13 cellular contexts compared by ENCODE assay signal in genomic region chr12:26746315-26746714, GRCh38.
DNase-seq lines count a peak whose midpoint lies in the region; ATAC-seq and TF ChIP-seq lines count a peak whose summit lies in the region.
"Had no signal": no experiment of that assay in that cellular context is flagged by ENCODE, and none has a peak within 500 bp of the region (broad histone marks: within the 10 kb centered on the region; RNA-seq: fewer than 3 reads in every experiment).

No MANE protein-coding gene starts in this region.

- intact Hi-C loops in MCF 10A (cut with micrococcal nuclease): no loop called here
- intact Hi-C loops in breast epithelium (cut with DNase I; ENCODE audit: low total_unique reads): no loop called here
- intact Hi-C loops in uterus (cut with DNase I; ENCODE audit: low total_unique reads): no loop called here
- intact Hi-C loops in psoas muscle (cut with DNase I): no loop called here
- intact Hi-C loops in Caco-2 (cut with micrococcal nuclease; ENCODE audit: unreplicated experiment): no loop called here

- H3K27me3 Mint-ChIP-seq in MCF 10A (ENCODE audit: insufficient read depth, unreplicated experiment): no peaks in the 10 kb centered on the region
- H3K27me3 Mint-ChIP-seq in Caco-2 (ENCODE audit: insufficient read depth, unreplicated experiment): no peaks in the 10 kb centered on the region

- CTCF ChIA-PET in MCF 10A (lab: Yijun Ruan, JAX) (interaction anchor here (0.6 to 0.9 kb wide), 3 partner anchors 29 to 139 kb away, joined by 3 read pairs; no protein-coding TSS in a partner anchor), Caco-2 (lab: Charles Lee) (no interaction called here)

- no peaks in the 10 kb centered on the region for H3K36me3 Mint-ChIP-seq in MCF 10A (ENCODE audit: insufficient read depth, unreplicated experiment)
- no peaks in the 10 kb centered on the region for H3K36me3 Mint-ChIP-seq in Caco-2 (ENCODE audit: insufficient read depth, unreplicated experiment)

- H3K4me1 ChIP-seq in breast epithelium (no peaks in the 10 kb centered on the region), uterus (no peaks in the 10 kb centered on the region), psoas muscle (peaks cover 12% of the 10 kb centered on the region), Caco-2 (peaks cover 25% of the 10 kb centered on the region)

- H3K27ac Mint-ChIP-seq in MCF 10A (ENCODE audit: low read depth, unreplicated experiment): peak overlapping the region; percentile 16
- no peak overlapping the region for H3K27ac Mint-ChIP-seq in Caco-2 (ENCODE audit: unreplicated experiment)

- H3K4me3 Mint-ChIP-seq in MCF 10A (ENCODE audit: unreplicated experiment) (no peak overlapping the region), Caco-2 (ENCODE audit: unreplicated experiment) (no peak overlapping the region)

- H3K4me1 Mint-ChIP-seq in MCF 10A (ENCODE audit: insufficient read depth, unreplicated experiment) (peaks cover 39% of the 10 kb centered on the region), Caco-2 (ENCODE audit: low read depth, unreplicated experiment) (peaks cover 23% of the 10 kb centered on the region)

- H3K9me3 Mint-ChIP-seq in MCF 10A (ENCODE audit: unreplicated experiment) (no peaks in the 10 kb centered on the region), Caco-2 (ENCODE audit: unreplicated experiment) (no peaks in the 10 kb centered on the region)

- TF ChIP-seq CTCF in MCF 10A (IDR thresholded peaks at IDR 0.05; ENCODE audit: unreplicated experiment) (no peak), breast epithelium (IDR thresholded peaks at IDR 0.05) (no peak), fibroblast of villous mesenchyme (IDR thresholded peaks at IDR 0.05; ENCODE audit: insufficient read depth, low read depth, low read length) (no peak), uterus (IDR thresholded peaks at IDR 0.05) (no peak), psoas muscle (IDR thresholded peaks at IDR 0.05) (no peak), Caco-2 (IDR thresholded peaks at IDR 0.05; ENCODE audit: insufficient read depth in 1 of 2, low read depth in 1 of 2, low read length in 1 of 2, severe bottlenecking in 1 of 2, unreplicated experiment in 1 of 2) (no peak)

- no peak for TF ChIP-seq POLR2A in breast epithelium (IDR thresholded peaks at IDR 0.05)
- TF ChIP-seq POLR2A in uterus (IDR thresholded peaks at IDR 0.05): no peak

- no peaks in the 10 kb centered on the region for H3K9me3 ChIP-seq in breast epithelium
- no peaks in the 10 kb centered on the region for H3K9me3 ChIP-seq in uterus
- H3K9me3 ChIP-seq in psoas muscle: no peaks in the 10 kb centered on the region
- no peaks in the 10 kb centered on the region for H3K9me3 ChIP-seq in Caco-2
- H3K9me3 ChIP-seq: BLaER1 treated with 17β-estradiol and CSF1 and Interleukin-3, amounts not matched to agents 10 nM and 100 nM; Peyer's patch; tibial nerve had no signal

- POLR2A ChIA-PET in MCF 10A (lab: Yijun Ruan, JAX): interaction anchor here (1.0 to 1.9 kb wide), 4 partner anchors 8 to 87 kb away, joined by 3 to 5 read pairs (median 4); partner anchors contain the start of gene ITPR2
- POLR2A ChIA-PET in Caco-2 (lab: Charles Lee): no interaction called here

- H3K27ac ChIP-seq in breast epithelium: no peak overlapping the region
- H3K27ac ChIP-seq in uterus: peak overlapping the region; percentile 52 to 53
- no peak overlapping the region for H3K27ac ChIP-seq in psoas muscle
- H3K27ac ChIP-seq: BLaER1 treated with 17β-estradiol and CSF1 and Interleukin-3, amounts not matched to agents 10 nM and 100 nM; Peyer's patch; tibial nerve had no signal

- DNase-seq in MCF 10A (ENCODE audit: unreplicated experiment) (peak; percentile 54), breast epithelium (ENCODE audit: low spot score in 2 of 2) (no peak), SW480 (ENCODE audit: low spot score) (peak; percentile 44), fibroblast of villous mesenchyme (ENCODE audit: low read depth) (peak; percentile 70), uterus (no peak), psoas muscle (no peak), hypothalamus (lab: John Stamatoyannopoulos, UW) (no peak), Caco-2 (no peak)
- DNase-seq: activated CD8-positive, alpha-beta memory T cell treated with anti-CD3 and anti-CD28 coated beads for 24 hours; left cardiac atrium; Peyer's patch had no signal

- 70 to 88% (median 80%) methylated on average over 3 of the region's 3 CpGs for WGBS in psoas muscle, 3 donors

- ATAC-seq in psoas muscle: no peak

- H3K36me3 ChIP-seq in breast epithelium: no peaks in the 10 kb centered on the region
- no peaks in the 10 kb centered on the region for H3K36me3 ChIP-seq in uterus
- H3K36me3 ChIP-seq in psoas muscle (ENCODE audit: insufficient read depth in 1 of 2, low read depth in 1 of 2): no peaks in the 10 kb centered on the region
- no peaks in the 10 kb centered on the region for H3K36me3 ChIP-seq in Caco-2 (ENCODE audit: control insufficient read depth, insufficient read depth, low read length)
- H3K36me3 ChIP-seq: BLaER1 treated with 17β-estradiol and CSF1 and Interleukin-3, amounts not matched to agents 10 nM and 100 nM; Peyer's patch; tibial nerve had no signal

- H3K4me3 ChIP-seq in breast epithelium: no peak overlapping the region
- no peak overlapping the region for H3K4me3 ChIP-seq in fibroblast of villous mesenchyme (ENCODE audit: low read depth, low read length)
- no peak overlapping the region for H3K4me3 ChIP-seq in uterus
- no peak overlapping the region for H3K4me3 ChIP-seq in psoas muscle
- H3K4me3 ChIP-seq in Caco-2 (ENCODE audit: low read depth, low read length): no peak overlapping the region
- H3K4me3 ChIP-seq: BLaER1 treated with 17β-estradiol and CSF1 and Interleukin-3, amounts not matched to agents 10 nM and 100 nM; Peyer's patch; tibial nerve had no signal

- BruUV-seq in MCF 10A (replicated peaks; lab: Mats Ljungman, UMichigan) (no TSS peak), Caco-2 (replicated peaks; lab: Mats Ljungman, UMichigan) (no TSS peak)

- H3K27me3 ChIP-seq in breast epithelium (no peaks in the 10 kb centered on the region), uterus (no peaks in the 10 kb centered on the region), psoas muscle (ENCODE audit: insufficient read depth in 3 of 3, low read length in 2 of 3) (no peaks in the 10 kb centered on the region), Caco-2 (replicated peaks; ENCODE audit: control insufficient read depth, insufficient read depth, low read length) (no peaks in the 10 kb centered on the region)
- H3K27me3 ChIP-seq: BLaER1 treated with 17β-estradiol and CSF1 and Interleukin-3, amounts not matched to agents 10 nM and 100 nM; Peyer's patch; tibial nerve had no signal

Comparison
In these comparisons a context has a peak if more than half of its experiments do, and no peak if none do; other contexts are left out.
1. DNase-seq: peak in MCF 10A (single experiment), SW480 (single experiment) and fibroblast of villous mesenchyme (single experiment); none in breast epithelium (0 of 2), uterus (0 of 2), psoas muscle (0 of 2), hypothalamus (0 of 51) and Caco-2 (0 of 2).
2. H3K27ac ChIP-seq: peak in uterus (2 of 2); none in breast epithelium (0 of 2) and psoas muscle (single experiment).